27 cellular contexts compared by ENCODE assay signal in the genomic region with DNA sequence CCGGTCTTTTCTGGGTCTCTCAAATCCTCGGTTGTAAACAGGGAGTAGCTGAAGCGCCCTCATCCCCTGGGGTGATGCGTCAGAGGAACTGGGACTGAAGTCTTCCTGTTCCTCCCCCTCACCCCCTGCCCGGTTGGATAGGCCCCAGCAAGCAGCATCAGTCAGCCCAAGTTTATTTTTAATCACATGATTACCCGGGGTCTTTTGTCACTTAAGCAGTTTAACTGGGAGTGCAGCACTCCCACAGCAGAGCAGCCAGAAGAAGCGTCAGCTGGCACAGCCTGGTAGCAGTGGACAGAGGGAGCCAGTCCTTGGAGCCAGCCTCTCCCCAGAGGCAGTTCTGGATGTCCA.
"Had no signal": no experiment of that assay in that cellular context is flagged by ENCODE, and none has a peak within 500 bp of the region (broad histone marks: within the 10 kb centered on the region; RNA-seq: fewer than 3 reads in every experiment).

No MANE protein-coding gene starts in this region.

- H3K27ac ChIP-seq: breast epithelium, esophagus muscularis mucosa, foreskin keratinocyte, heart right ventricle, left lung, neutrophil, ovary, prostate gland, right atrium auricular region, spleen, suprapubic skin, tibial artery had no signal

- H3K9me3 ChIP-seq: breast epithelium, esophagus muscularis mucosa, heart right ventricle, left lung, mucosa of descending colon, neutrophil, ovary, prostate gland, right atrium auricular region, spleen, suprapubic skin, tibial artery had no signal

- ATAC-seq: foreskin keratinocyte; heart right ventricle; left lung; mucosa of descending colon; natural killer cell treated with Interleukin-12 subunit alpha and Interleukin-12 subunit beta and Interleukin-15 and Interleukin-18, amount 100 ng/mL, for 72 hours; T-helper 17 cell; WTC11 had no signal

- H3K4me1 ChIP-seq: breast epithelium, esophagus muscularis mucosa, foreskin keratinocyte, left lung, prostate gland, right atrium auricular region, spleen, suprapubic skin, tibial artery had no signal

- DNase-seq: activated CD4-positive, alpha-beta memory T cell treated with anti-CD3 and anti-CD28 coated beads, Interleukin-2, amount 10 ng/mL, durations not matched to agents 7 days and 5 days; activated CD4-positive, alpha-beta T cell treated with anti-CD3 and anti-CD28 coated beads for 1 hour; activated CD4-positive, alpha-beta T cell treated with anti-CD3 and anti-CD28 coated beads, Interleukin-2, amount 10 ng/mL, durations not matched to agents 7 days and 5 days; activated CD8-positive, alpha-beta memory T cell treated with anti-CD3 and anti-CD28 coated beads, Interleukin-2, amount 50 U/mL, for 48 hours; activated gamma-delta T cell treated with Interleukin-2 at 50 U/mL for 16 hours; activated naive CD4-positive, alpha-beta T cell treated with anti-CD3 and anti-CD28 coated beads, Interleukin-2, amount 50 U/mL, for 16 hours; activated T-cell treated with anti-CD3 and anti-CD28 coated beads, Interleukin-2, amount 50 U/mL, for 24 hours; central memory CD4-positive, alpha-beta T cell; foreskin keratinocyte; heart right ventricle; left lung; mucosa of descending colon; ovary; spleen; stimulated activated naive CD4-positive, alpha-beta T cell; T-helper 17 cell; T1000; tibial artery had no signal

- H3K27me3 ChIP-seq: breast epithelium, foreskin keratinocyte, ovary, right atrium auricular region had no signal

- H3K4me3 ChIP-seq: breast epithelium, esophagus muscularis mucosa, heart right ventricle, left lung, lung, mucosa of descending colon, ovary, prostate gland, right atrium auricular region, spleen, suprapubic skin, tibial artery had no signal

- H3K36me3 ChIP-seq: breast epithelium, esophagus muscularis mucosa, heart right ventricle, left lung, neutrophil, ovary, prostate gland, right atrium auricular region, spleen, suprapubic skin, tibial artery had no signal
